ENCODE assay signal across 24 cellular contexts in genomic region chr14:33386140-33386539, GRCh38.
"Had no signal": no experiment of that assay in that cellular context is flagged by ENCODE, and none has a peak within 500 bp of the region (broad histone marks: within the 10 kb centered on the region; RNA-seq: fewer than 3 reads in every experiment).

No MANE protein-coding gene starts in this region.

- H3K4me1 Mint-ChIP-seq: activated T-helper 17 cell treated with anti-CD3 and anti-CD28 coated beads, Interleukin-2, amount 50 U/mL, for 72 hours had no signal

- H3K4me3 Mint-ChIP-seq: activated CD8-positive, alpha-beta T cell treated with anti-CD3 and anti-CD28 coated beads for 36 hours; activated naive CD8-positive, alpha-beta T cell; activated T-cell treated with anti-CD3 and anti-CD28 coated beads, Interleukin-2, amount 50 U/mL, for 4 hours; activated T-helper 17 cell treated with anti-CD3 and anti-CD28 coated beads, Interleukin-2, amount 50 U/mL, for 72 hours had no signal

- H3K4me1 ChIP-seq: colonic mucosa had no signal

- H3K36me3 ChIP-seq: colonic mucosa had no signal

- H3K27ac ChIP-seq: colonic mucosa, epithelial cell of prostate had no signal

- DNase-seq: activated CD4-positive, alpha-beta T cell treated with anti-CD3 and anti-CD28 coated beads for 1 hour; activated CD4-positive, alpha-beta T cell treated with anti-CD3 and anti-CD28 coated beads for 4 hours; activated CD4-positive, alpha-beta T cell treated with anti-CD3 and anti-CD28 coated beads, Interleukin-2, amount 50 U/mL, for 1 hour; activated CD4-positive, alpha-beta T cell treated with anti-CD3 and anti-CD28 coated beads, Interleukin-2, amount 50 U/mL, for 48 hours; activated CD8-positive, alpha-beta memory T cell treated with anti-CD3 and anti-CD28 coated beads for 24 hours; activated CD8-positive, alpha-beta T cell treated with anti-CD3 and anti-CD28 coated beads for 36 hours; activated effector memory CD4-positive, alpha-beta T cell treated with Interleukin-2 at 50 U/mL for 16 hours; activated gamma-delta T cell treated with Interleukin-2 at 50 U/mL for 16 hours; activated naive CD4-positive, alpha-beta T cell treated with anti-CD3 and anti-CD28 coated beads, Interleukin-2, amount 50 U/mL, for 16 hours; activated naive CD4-positive, alpha-beta T cell treated with Interleukin-2 at 50 U/mL for 16 hours; activated T-cell treated with anti-CD3 and anti-CD28 coated beads, Interleukin-2, amount 50 U/mL, for 4 hours; amygdala; aorta; colonic mucosa; effector CD8-positive, alpha-beta T cell; foreskin fibroblast; T-helper 2 cell had no signal

- H3K36me3 Mint-ChIP-seq: activated naive CD8-positive, alpha-beta T cell had no signal

- H3K4me3 ChIP-seq: colonic mucosa had no signal

- H3K27ac Mint-ChIP-seq: activated CD8-positive, alpha-beta T cell treated with anti-CD3 and anti-CD28 coated beads for 36 hours; activated naive CD8-positive, alpha-beta T cell; activated T-helper 17 cell treated with anti-CD3 and anti-CD28 coated beads, Interleukin-2, amount 50 U/mL, for 72 hours had no signal

- H3K27me3 Mint-ChIP-seq: activated CD8-positive, alpha-beta T cell treated with anti-CD3 and anti-CD28 coated beads for 36 hours; activated naive CD8-positive, alpha-beta T cell had no signal

- H3K9me3 ChIP-seq: colonic mucosa had no signal

- FAIRE-seq: endometrium, endothelial cell of umbilical vein, frontal cortex had no signal

- ATAC-seq: activated CD8-positive, alpha-beta T cell treated with anti-CD3 and anti-CD28 coated beads for 36 hours; activated T-cell treated with anti-CD3 and anti-CD28 coated beads, Interleukin-2, amount 50 U/mL, for 4 hours; activated T-helper 17 cell treated with anti-CD3 and anti-CD28 coated beads, Interleukin-2, amount 50 U/mL, for 72 hours; esophagus mucosa had no signal

- H3K27me3 ChIP-seq: colonic mucosa had no signal

- H3K9me3 Mint-ChIP-seq: activated CD8-positive, alpha-beta T cell treated with anti-CD3 and anti-CD28 coated beads for 36 hours; activated T-cell treated with anti-CD3 and anti-CD28 coated beads, Interleukin-2, amount 50 U/mL, for 4 hours; activated T-helper 17 cell treated with anti-CD3 and anti-CD28 coated beads, Interleukin-2, amount 50 U/mL, for 72 hours had no signal
